In the genomic region with DNA sequence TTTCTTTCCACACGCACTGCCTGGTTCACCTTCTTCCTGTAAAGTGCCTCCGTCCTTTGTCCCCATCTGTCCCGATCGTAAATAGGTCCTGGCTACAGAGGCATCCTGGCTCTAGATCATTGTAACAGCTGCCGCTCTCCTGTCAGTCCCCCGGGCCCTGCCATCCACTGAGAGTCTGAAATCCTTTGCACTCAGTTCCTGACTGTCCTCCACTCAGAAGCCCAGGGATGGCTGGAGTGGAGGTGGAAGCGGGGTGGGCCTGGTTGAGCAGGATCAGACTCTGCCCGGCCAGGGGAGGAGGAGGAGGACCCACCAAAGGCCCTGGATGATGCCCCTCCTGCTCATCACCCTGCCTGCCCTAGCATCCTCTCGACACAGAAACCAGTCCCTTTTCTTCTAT, we compare ENCODE assay signal across 24 cellular contexts. TPM values are rescaled to one million over a fixed set of nuclear protein-coding genes. Genes with fewer than 3 reads are reported as not detected.
"Had no signal": no experiment of that assay in that cellular context is flagged by ENCODE, and none has a peak within 500 bp of the region (broad histone marks: within the 10 kb centered on the region; RNA-seq: fewer than 3 reads in every experiment).

No MANE protein-coding gene starts in this region.

- H3K27me3 Mint-ChIP-seq: activated naive CD8-positive, alpha-beta T cell treated with anti-CD3 and anti-CD28 coated beads, Interleukin-2, amount 10 ng/mL, durations not matched to agents 7 days and 5 days; natural killer cell treated with Interleukin-12 subunit alpha and Interleukin-12 subunit beta and Interleukin-15 and Interleukin-18, amount 100 ng/mL, for 72 hours; stimulated activated naive B cell treated with anti-CD40 and anti-IgM and Interleukin-4, amounts not matched to agents 10 μg/mL and 1 μg/mL and 100 μg/mL, for 72 hours had no signal

- H3K27me3 ChIP-seq: breast epithelium, foreskin keratinocyte, right lobe of liver, vagina had no signal

- H3K4me3 ChIP-seq: breast epithelium, right lobe of liver, smooth muscle cell, vagina had no signal

- H3K9me3 ChIP-seq: breast epithelium, right lobe of liver, vagina had no signal

- H3K36me3 ChIP-seq: breast epithelium had no signal

- H3K4me1 ChIP-seq: breast epithelium, foreskin keratinocyte, right lobe of liver, vagina had no signal

- H3K4me3 Mint-ChIP-seq: activated naive CD4-positive, alpha-beta T cell treated with anti-CD3 and anti-CD28 coated beads for 36 hours; activated naive CD8-positive, alpha-beta T cell treated with anti-CD3 and anti-CD28 coated beads, Interleukin-2, amount 10 ng/mL, durations not matched to agents 7 days and 5 days; natural killer cell treated with Interleukin-12 subunit alpha and Interleukin-12 subunit beta and Interleukin-15 and Interleukin-18, amount 100 ng/mL, for 72 hours; stimulated activated naive B cell treated with anti-CD40 and anti-IgM and Interleukin-4, amounts not matched to agents 10 μg/mL and 1 μg/mL and 100 μg/mL, for 72 hours had no signal

- ATAC-seq: foreskin keratinocyte; left ventricle myocardium superior; natural killer cell treated with Interleukin-12 subunit alpha and Interleukin-12 subunit beta and Interleukin-15 and Interleukin-18, amount 100 ng/mL, for 72 hours; right lobe of liver; stimulated activated naive B cell treated with anti-CD40 and anti-IgM and Interleukin-4, amounts not matched to agents 10 μg/mL and 1 μg/mL and 100 μg/mL, for 72 hours had no signal

- H3K4me2 ChIP-seq: smooth muscle cell had no signal

- H3K27ac ChIP-seq: breast epithelium, foreskin keratinocyte, right lobe of liver, vagina, VCaP had no signal

- H3K27ac Mint-ChIP-seq: activated naive CD4-positive, alpha-beta T cell treated with anti-CD3 and anti-CD28 coated beads for 36 hours; activated naive CD8-positive, alpha-beta T cell treated with anti-CD3 and anti-CD28 coated beads, Interleukin-2, amount 10 ng/mL, durations not matched to agents 7 days and 5 days; natural killer cell treated with Interleukin-12 subunit alpha and Interleukin-12 subunit beta and Interleukin-15 and Interleukin-18, amount 100 ng/mL, for 72 hours had no signal

- DNase-seq: activated CD4-positive, alpha-beta T cell treated with anti-CD3 and anti-CD28 coated beads, Interleukin-2, amount 50 U/mL, for 4 hours; activated CD8-positive, alpha-beta memory T cell treated with anti-CD3 and anti-CD28 coated beads for 24 hours; activated CD8-positive, alpha-beta memory T cell treated with anti-CD3 and anti-CD28 coated beads, Interleukin-2, amount 50 U/mL, for 4 hours; activated naive CD4-positive, alpha-beta T cell treated with anti-CD3 and anti-CD28 coated beads for 36 hours; activated naive CD8-positive, alpha-beta T cell treated with anti-CD3 and anti-CD28 coated beads, Interleukin-2, amount 10 ng/mL, durations not matched to agents 7 days and 5 days; amniotic stem cell; cortex of kidney; foreskin keratinocyte; kidney glomerular epithelial cell; left ventricle myocardium superior; mammary epithelial cell; midbrain; right lobe of liver; stimulated activated CD4-positive, alpha-beta T cell treated with anti-CD3 and anti-CD28 coated beads, Interleukin-2, amount 100 ng/mL, for 48 hours; stimulated activated CD8-positive, alpha-beta memory T cell treated with anti-CD3 and anti-CD28 coated beads, Interleukin-4, amount 100 ng/mL, for 48 hours; stimulated activated naive B cell treated with anti-CD40 and anti-IgM and Interleukin-4, amounts not matched to agents 10 μg/mL and 1 μg/mL and 100 μg/mL, for 72 hours; SW 1271; T-helper 2 cell had no signal

RNA-seq across cellular contexts. Expression of gene TMEM271, which starts 47.3 kb away (rescaled TPM):
- total RNA-seq: activated naive CD4-positive, alpha-beta T cell treated with anti-CD3 and anti-CD28 coated beads for 36 hours; activated naive CD8-positive, alpha-beta T cell treated with anti-CD3 and anti-CD28 coated beads, Interleukin-2, amount 10 ng/mL, durations not matched to agents 7 days and 5 days; breast epithelium; foreskin keratinocyte; glomerular endothelial cell; left ventricle myocardium superior; mammary epithelial cell; natural killer cell treated with Interleukin-12 subunit alpha and Interleukin-12 subunit beta and Interleukin-15 and Interleukin-18, amount 100 ng/mL, for 72 hours; right lobe of liver; smooth muscle cell had no signal
- polyA plus RNA-seq: foreskin keratinocyte, mammary epithelial cell, smooth muscle cell had no signal
